ENCODE assay signal across 18 cellular contexts in the genomic region with DNA sequence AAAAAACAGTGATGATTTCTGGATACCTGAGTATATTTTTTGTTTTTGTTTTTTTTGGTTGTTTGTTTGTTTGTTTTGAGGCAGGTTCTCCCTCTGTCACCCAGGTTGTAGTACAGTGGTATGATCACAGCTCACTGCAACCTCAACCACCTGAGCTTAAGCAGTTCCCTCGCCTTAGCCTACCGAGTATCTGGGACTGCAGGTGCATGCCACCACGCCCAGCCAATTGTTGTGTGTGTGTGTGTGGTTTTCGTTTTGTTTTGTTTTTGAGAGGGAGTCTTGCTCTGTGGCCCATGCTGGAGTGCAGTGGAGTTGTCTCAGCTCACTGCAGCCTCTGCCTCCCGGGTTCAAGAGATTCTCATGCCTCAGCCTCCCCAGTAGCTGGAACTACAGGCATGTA. TPM values are rescaled to one million over a fixed set of nuclear protein-coding genes. Genes with fewer than 3 reads are reported as not detected.
DNase-seq lines count a peak whose midpoint lies in the region; ATAC-seq, FAIRE-seq and TF ChIP-seq lines count a peak whose summit lies in the region.
"Had no signal": no experiment of that assay in that cellular context is flagged by ENCODE, and none has a peak within 500 bp of the region (broad histone marks: within the 10 kb centered on the region; RNA-seq: fewer than 3 reads in every experiment).

No MANE protein-coding gene starts in this region.

- no peaks in the 10 kb centered on the region for H3K9me2 ChIP-seq in PC-3 (replicated peaks; ENCODE audit: low read length)

- DNase-seq in activated naive CD4-positive, alpha-beta T cell treated with anti-CD3 and anti-CD28 coated beads for 36 hours = no peak
- no peak for DNase-seq in activated naive CD4-positive, alpha-beta T cell treated with anti-CD3 and anti-CD28 coated beads, Interleukin-2, amount 50 U/mL, for 72 hours (ENCODE audit: low spot score in 2 of 2)
- DNase-seq in PC-3 = no peak
- DNase-seq in K562 (ENCODE audit: extremely low read depth in 1 of 4, low spot score in 3 of 4) = no peak
- DNase-seq in smooth muscle cell (lab: John Stamatoyannopoulos, UW; ENCODE audit: unreplicated experiment) = no peak
- DNase-seq in cerebellar cortex (ENCODE audit: low spot score) = no peak
- DNase-seq in putamen (ENCODE audit: low spot score) = no peak
- DNase-seq in SIG-M5 (lab: John Stamatoyannopoulos, UW) = no peak
- DNase-seq: NCI-H1694, NCI-H2171 treated with DMSO at 0.1 percent for 48 hours, NCI-H526, right cardiac atrium, SHP77 treated with DMSO at 0.1 percent for 48 hours, WERI-Rb-1 had no signal

- H3K9ac ChIP-seq in PC-3 (ENCODE audit: low read length) (0 out of 2 replicates have a peak overlapping the region, but pooled peaks have one; percentile 3), K562 (ENCODE audit: insufficient read depth in 1 of 2, low read depth in 2 of 2, low read length in 2 of 2) (peak overlapping the region; percentile 31 to 44; a peak in 2 of 4 replicates), smooth muscle cell (ENCODE audit: low read depth) (no peak overlapping the region)

- H3K9me3 Mint-ChIP-seq in activated naive CD4-positive, alpha-beta T cell treated with anti-CD3 and anti-CD28 coated beads for 36 hours = no peaks in the 10 kb centered on the region
- H3K9me3 Mint-ChIP-seq in activated naive CD4-positive, alpha-beta T cell treated with anti-CD3 and anti-CD28 coated beads, Interleukin-2, amount 50 U/mL, for 72 hours = no peaks in the 10 kb centered on the region
- H3K9me3 Mint-ChIP-seq: dendritic cell treated with granulocyte-macrophage colony-stimulating factor and Interleukin-4, amounts not matched to agents 40 ng/mL and 50 ng/mL, for 4 days had no signal

- POLR2A ChIA-PET in PC-3 (lab: Charles Lee; ENCODE audit: unreplicated experiment) = interaction anchor here (1.0 kb wide), 1 partner anchor 13 kb away, joined by 4 read pairs; no protein-coding TSS in a partner anchor
- POLR2A ChIA-PET in K562 (lab: Yijun Ruan, JAX) = interaction anchor here (1.0 to 1.4 kb wide), 5 partner anchors 18 to 198 kb away, joined by 3 to 4 read pairs (median 3); no protein-coding TSS in a partner anchor

- TF ChIP-seq CTCF in PC-3 (conservative IDR thresholded peaks at IDR 0.05; ENCODE audit: low read depth, low read length) (no peak), K562 (IDR thresholded peaks at IDR 0.05 in 2 of 3, conservative IDR thresholded peaks at IDR 0.05 in 1 of 3; ENCODE audit: insufficient read depth in 2 of 3, low read depth in 1 of 3, low read length in 3 of 3) (no peak), smooth muscle cell (IDR thresholded peaks at IDR 0.05; ENCODE audit: borderline replicate concordance, insufficient read depth, poor library complexity, severe bottlenecking) (no peak)

- H3K79me2 ChIP-seq in PC-3 (ENCODE audit: low read length) = peaks cover 20% of the 10 kb centered on the region
- H3K79me2 ChIP-seq in K562 (ENCODE audit: control insufficient read depth, insufficient read depth, low read length) = peaks cover 7% of the 10 kb centered on the region; the same call in 1 of the 3 replicates
- peaks cover 19% of the 10 kb centered on the region for H3K79me2 ChIP-seq in smooth muscle cell (ENCODE audit: low read depth)

- no peaks in the 10 kb centered on the region for H3K36me3 Mint-ChIP-seq in activated naive CD4-positive, alpha-beta T cell treated with anti-CD3 and anti-CD28 coated beads for 36 hours (ENCODE audit: low read depth)
- H3K36me3 Mint-ChIP-seq in activated naive CD4-positive, alpha-beta T cell treated with anti-CD3 and anti-CD28 coated beads, Interleukin-2, amount 50 U/mL, for 72 hours = peaks cover 0 to 10% of the 10 kb centered on the region in 2 donors

- no peaks in the 10 kb centered on the region for H3K27me3 Mint-ChIP-seq in activated naive CD4-positive, alpha-beta T cell treated with anti-CD3 and anti-CD28 coated beads for 36 hours (ENCODE audit: low read depth)
- H3K27me3 Mint-ChIP-seq: dendritic cell treated with granulocyte-macrophage colony-stimulating factor and Interleukin-4, amounts not matched to agents 40 ng/mL and 50 ng/mL, for 4 days had no signal

- H3K4me1 Mint-ChIP-seq in activated naive CD4-positive, alpha-beta T cell treated with anti-CD3 and anti-CD28 coated beads for 36 hours (ENCODE audit: low read depth) = peaks cover 30% of the 10 kb centered on the region

- ATAC-seq in activated naive CD4-positive, alpha-beta T cell treated with anti-CD3 and anti-CD28 coated beads, Interleukin-2, amount 50 U/mL, for 72 hours = no peak
- ATAC-seq in PC-3 = no peak
- ATAC-seq in K562 = peak; percentile 15; the same call in 1 of the 3 replicates
- ATAC-seq: A549 had no signal

- no peaks in the 10 kb centered on the region for H3K9me1 ChIP-seq in K562 (ENCODE audit: control insufficient read depth, insufficient read depth, low read length)

- intact Hi-C loops in activated naive CD4-positive, alpha-beta T cell treated with anti-CD3 and anti-CD28 coated beads for 36 hours (cut with micrococcal nuclease) = loop anchor here (1.0 to 2.0 kb wide), 3 partner anchors 11 to 202 kb away; no protein-coding TSS in a partner anchor
- intact Hi-C loops in PC-3 (cut with micrococcal nuclease) = loop anchor here (5.0 kb wide), 1 partner anchor 33 kb away; no protein-coding TSS in a partner anchor
- intact Hi-C loops in K562 (cut with micrococcal nuclease) = no loop called here

- H4K20me1 ChIP-seq in PC-3 (ENCODE audit: low read length) (no peaks in the 10 kb centered on the region), K562 (replicated peaks; ENCODE audit: control insufficient read depth, insufficient read depth, low read length) (no peaks in the 10 kb centered on the region), smooth muscle cell (ENCODE audit: low read depth) (peaks cover 25% of the 10 kb centered on the region)

- no peak overlapping the region for H2AFZ ChIP-seq in PC-3 (ENCODE audit: low read length)
- H2AFZ ChIP-seq in K562 (ENCODE audit: low read depth, low read length) = no peak overlapping the region; the same call in 1 of the 2 replicates
- H2AFZ ChIP-seq in smooth muscle cell (ENCODE audit: low read depth) = no peak overlapping the region

- peak overlapping the region; percentile 61 for H3K4me2 ChIP-seq in PC-3 (ENCODE audit: low read length)
- no peak overlapping the region for H3K4me2 ChIP-seq in K562 (ENCODE audit: insufficient read depth, low read length)
- no peak overlapping the region for H3K4me2 ChIP-seq in smooth muscle cell

- H3K36me3 ChIP-seq in PC-3 (ENCODE audit: low read depth, low read length) = no peaks in the 10 kb centered on the region
- peaks cover 6% of the 10 kb centered on the region; the same call in 1 of the 3 replicates for H3K36me3 ChIP-seq in K562 (ENCODE audit: control insufficient read depth, insufficient read depth, low read length)
- no peaks in the 10 kb centered on the region for H3K36me3 ChIP-seq in smooth muscle cell (ENCODE audit: low read depth)
- H3K36me3 ChIP-seq: WERI-Rb-1 had no signal

- CTCF ChIA-PET in activated naive CD4-positive, alpha-beta T cell treated with anti-CD3 and anti-CD28 coated beads for 36 hours (lab: Charles Lee) = no interaction called here
- CTCF ChIA-PET in PC-3 (lab: Charles Lee) = no interaction called here
- CTCF ChIA-PET in K562 (lab: Yijun Ruan, JAX; ENCODE audit: low intra/inter-chr PET ratio) = no interaction called here

- no peak for TF ChIP-seq EP300 in K562 (IDR thresholded peaks at IDR 0.05; ENCODE audit: low read length)

- H3F3A ChIP-seq in PC-3 (ENCODE audit: low read length, unreplicated experiment) = peaks cover 4% of the 10 kb centered on the region
- no peaks in the 10 kb centered on the region for H3F3A ChIP-seq in smooth muscle cell (ENCODE audit: low read depth)

- FAIRE-seq in K562 (lab: Jason Lieb, UNC) = no peak
- FAIRE-seq: A549, urothelium cell line had no signal

- TF ChIP-seq POLR2A in K562 (conservative IDR thresholded peaks at IDR 0.05) = no peak

- no TSS peak for BruUV-seq in PC-3 (replicated peaks; lab: Mats Ljungman, UMichigan)
- BruUV-seq in K562 (replicated peaks; lab: Mats Ljungman, UMichigan) = no TSS peak

- no peak overlapping the region for H3K4me3 ChIP-seq in PC-3 (ENCODE audit: low read length)
- H3K4me3 ChIP-seq in K562 = no peak overlapping the region
- no peak overlapping the region for H3K4me3 ChIP-seq in smooth muscle cell
- H3K4me3 ChIP-seq: A549 had no signal

- peak overlapping the region; percentile 59 for H3K27ac Mint-ChIP-seq in activated naive CD4-positive, alpha-beta T cell treated with anti-CD3 and anti-CD28 coated beads for 36 hours
- H3K27ac Mint-ChIP-seq in activated naive CD4-positive, alpha-beta T cell treated with anti-CD3 and anti-CD28 coated beads, Interleukin-2, amount 50 U/mL, for 72 hours = peak overlapping the region in 1 of 2 donors; percentile 15
- H3K27ac Mint-ChIP-seq: dendritic cell treated with granulocyte-macrophage colony-stimulating factor and Interleukin-4, amounts not matched to agents 40 ng/mL and 50 ng/mL, for 4 days had no signal

- WGBS in K562 (ENCODE audit: insufficient coverage, low coverage, missing lambda C conversion rate) = 58% methylated on average over 5 of the region's 5 CpGs
- WGBS in smooth muscle cell (ENCODE audit: low lambda C conversion rate) = 93% methylated on average over 5 of the region's 5 CpGs

- H3K27ac ChIP-seq in PC-3 (ENCODE audit: low read length) (peak overlapping the region; percentile 78), K562 (ENCODE audit: extremely low read depth, low read depth, low read length) (peak overlapping the region; percentile 64; the same call in 2 of the 3 replicates), smooth muscle cell (ENCODE audit: low read depth) (peak overlapping the region; percentile 40)
- H3K27ac ChIP-seq: A549, C4-2B, WERI-Rb-1 had no signal

- no peak overlapping the region for H3K4me3 Mint-ChIP-seq in activated naive CD4-positive, alpha-beta T cell treated with anti-CD3 and anti-CD28 coated beads for 36 hours
- H3K4me3 Mint-ChIP-seq: dendritic cell treated with granulocyte-macrophage colony-stimulating factor and Interleukin-4, amounts not matched to agents 40 ng/mL and 50 ng/mL, for 4 days had no signal

- no peak for TF ChIP-seq RAD21 in K562 (CRISPR knock-in tag; conservative IDR thresholded peaks at IDR 0.05 in 1 of 2, IDR thresholded peaks at IDR 0.05 in 1 of 2)

- no peaks in the 10 kb centered on the region for H3K9me3 ChIP-seq in PC-3 (ENCODE audit: low read length)
- H3K9me3 ChIP-seq in K562 (replicated peaks; ENCODE audit: control insufficient read depth, insufficient read depth, low read depth, low read length) = no peaks in the 10 kb centered on the region
- no peaks in the 10 kb centered on the region for H3K9me3 ChIP-seq in smooth muscle cell (replicated peaks; ENCODE audit: low read depth)
- H3K9me3 ChIP-seq: A549 had no signal

- H3K4me1 ChIP-seq in PC-3 (ENCODE audit: insufficient read depth, low read length) = peaks cover 17% of the 10 kb centered on the region
- H3K4me1 ChIP-seq in K562 (replicated peaks in 1 of 2; ENCODE audit: control insufficient read depth in 2 of 2, insufficient read depth in 2 of 2, low read length in 2 of 2) = peaks cover 16 to 20% of the 10 kb centered on the region in 2 experiments
- H3K4me1 ChIP-seq in smooth muscle cell (ENCODE audit: low read depth) = no peaks in the 10 kb centered on the region

- H3K27me3 ChIP-seq in PC-3 (ENCODE audit: low read length) (no peaks in the 10 kb centered on the region), K562 (ENCODE audit: control insufficient read depth in 2 of 2, insufficient read depth in 2 of 2, low read length in 2 of 2) (no peaks in the 10 kb centered on the region), smooth muscle cell (ENCODE audit: low read depth) (no peaks in the 10 kb centered on the region)

- in situ Hi-C loops in K562 (cut with MboI) = no loop called here

RNA-seq across cellular contexts. Expression of gene RCC1, which starts 55.3 kb away (rescaled TPM):
- 100 to 1,000 TPM; 106 to 110 TPM for total RNA-seq in activated naive CD4-positive, alpha-beta T cell treated with anti-CD3 and anti-CD28 coated beads for 36 hours
- 10 to 100 TPM; 90.1 to 98.2 TPM for total RNA-seq in activated naive CD4-positive, alpha-beta T cell treated with anti-CD3 and anti-CD28 coated beads, Interleukin-2, amount 50 U/mL, for 72 hours
- total RNA-seq in PC-3 (2014; rRNA removed) = 96.5 and 119 TPM in 2 replicates
- 64.6 and 140 TPM in 2 replicates for total RNA-seq in K562 (2011; cell fraction: chromatin; rRNA removed; ENCODE audit: low replicate concordance)
- total RNA-seq in K562 (2011; cell fraction: nucleolus; rRNA removed) = 103 and 112 TPM in 2 replicates
- total RNA-seq in K562 (2011; cell fraction: nucleoplasm; rRNA removed) = 79.6 and 82.3 TPM in 2 replicates
- total RNA-seq in K562 (2014; rRNA removed) = 106 and 126 TPM in 2 replicates
- total RNA-seq in K562 (2014; rRNA removed; fragmentation: Illumina TruSeq; extraction: Trizol) = 96.5 and 107 TPM in 2 replicates
- 134 and 139 TPM in 2 replicates for total RNA-seq in K562 (2015; rRNA removed; fragmentation: Illumina TruSeq; extraction: Trizol)
- total RNA-seq in K562 (2021) = 126 and 149 TPM in 2 replicates
- polyA plus RNA-seq in K562 (2011; rRNA removed) = 93.5 and 118 TPM in 2 replicates
- polyA plus RNA-seq in K562 (2011; cell fraction: cytosol; rRNA removed) = 87.8 and 89.2 TPM in 2 replicates
- polyA plus RNA-seq in K562 (2011; cell fraction: nucleus; rRNA removed) = 78.2 and 92.8 TPM in 2 replicates
- 94.3 and 129 TPM in 2 replicates for polyA plus RNA-seq in K562 (2012)
- polyA plus RNA-seq in K562 (2014; fragmentation: Illumina TruSeq; extraction: Trizol) = 187 and 202 TPM in 2 replicates
- polyA plus RNA-seq in K562 (2014; fragmentation: Nextera tagmentation; extraction: Ambion mirVana) = 10 to 100 TPM; 16.4 to 28.1 TPM
- polyA plus RNA-seq in K562 (2014; rRNA removed) = 142 TPM in 2 replicates
- 102 and 113 TPM in 2 replicates for polyA minus RNA-seq in K562 (2011; rRNA and poly(A)+ RNA removed)
- 61.3 and 61.4 TPM in 2 replicates for polyA minus RNA-seq in K562 (2011; cell fraction: cytosol; rRNA and poly(A)+ RNA removed)
- 26.4 and 52.8 TPM in 2 replicates for polyA minus RNA-seq in K562 (2011; cell fraction: nucleus; rRNA and poly(A)+ RNA removed)
- total RNA-seq in smooth muscle cell = 8.9 and 20.1 TPM in 2 replicates
- polyA plus RNA-seq in smooth muscle cell = 10.5 and 16.1 TPM in 2 replicates
